15 cellular contexts compared by ENCODE assay signal in the genomic region with DNA sequence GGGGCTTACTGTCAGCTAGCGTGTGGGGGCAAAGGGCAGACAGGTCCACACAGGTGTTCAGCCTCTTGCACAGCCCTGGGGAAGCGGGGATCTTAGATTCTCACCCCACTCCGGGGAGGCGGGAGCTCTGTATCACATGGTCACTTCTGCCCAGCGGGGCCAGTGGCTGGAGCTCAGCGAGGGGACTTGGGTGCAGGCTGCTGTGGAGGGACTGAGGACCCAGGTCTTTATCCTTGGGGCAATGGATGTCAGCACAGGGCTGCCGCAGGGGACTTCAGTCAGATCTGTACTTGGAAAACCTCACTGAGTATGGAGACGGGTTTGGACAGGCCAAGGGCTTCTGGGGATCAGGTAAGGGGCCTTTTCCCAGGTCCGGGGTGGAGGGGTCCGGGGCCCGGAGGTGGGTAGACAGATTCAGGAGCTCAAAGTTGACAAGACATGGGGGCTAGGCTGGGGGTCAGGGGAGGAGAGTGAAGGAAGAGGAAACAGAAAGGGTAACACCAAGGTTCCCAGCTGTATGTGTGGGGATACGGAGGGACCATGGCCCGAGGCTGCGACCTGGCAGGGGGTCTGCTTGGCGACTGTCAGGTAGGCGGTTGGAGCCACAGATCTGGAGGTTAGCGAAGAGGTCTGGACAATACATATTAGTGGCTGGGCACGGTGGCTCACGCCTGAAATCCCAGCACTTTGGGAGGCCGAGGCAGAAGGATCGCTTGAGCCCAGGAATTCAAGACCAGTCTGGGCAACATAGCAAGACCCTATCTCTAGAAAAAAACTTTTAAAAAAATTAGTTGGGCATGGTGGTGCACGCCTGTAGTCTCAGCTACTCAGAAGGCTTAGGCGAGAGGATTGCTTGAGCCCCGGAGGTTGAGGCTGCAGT. TPM values are rescaled to one million over a fixed set of nuclear protein-coding genes. Genes with fewer than 3 reads are reported as not detected.
DNase-seq lines count a peak whose midpoint lies in the region; ATAC-seq, FAIRE-seq and TF ChIP-seq lines count a peak whose summit lies in the region.
"Had no signal": no experiment of that assay in that cellular context is flagged by ENCODE, and none has a peak within 500 bp of the region (broad histone marks: within the 10 kb centered on the region; RNA-seq: fewer than 3 reads in every experiment).

No MANE protein-coding gene starts in this region.

- intact Hi-C loops in activated CD4-positive, alpha-beta T cell treated with anti-CD3 and anti-CD28 coated beads, Interleukin-2, amount 10 ng/mL, durations not matched to agents 24 days and 14 days (cut with micrococcal nuclease): loop anchor here (10.0 kb wide), 1 partner anchor 225 kb away; no protein-coding TSS in a partner anchor
- intact Hi-C loops in HepG2 (cut with micrococcal nuclease; ENCODE audit: unreplicated experiment): no loop called here

- H3K4me3 Mint-ChIP-seq in activated CD4-positive, alpha-beta T cell treated with anti-CD3 and anti-CD28 coated beads, Interleukin-2, amount 10 ng/mL, durations not matched to agents 24 days and 14 days: peak overlapping the region; percentile 72
- no peak overlapping the region for H3K4me3 Mint-ChIP-seq in stimulated activated effector memory CD8-positive, alpha-beta T cell treated with anti-CD3 and anti-CD28 coated beads, Interleukin-12 subunit alpha, Interleukin-12 subunit beta, amount 100 ng/mL, for 72 hours
- H3K4me3 Mint-ChIP-seq: activated T-cell treated with anti-CD3 and anti-CD28 coated beads, Interleukin-2, amount 50 U/mL, for 24 hours had no signal

- no peak for FAIRE-seq in HepG2 (lab: Jason Lieb, UNC)
- no peak for FAIRE-seq in urothelium cell line (lab: Jason Lieb, UNC)

- peaks cover 3% of the 10 kb centered on the region for H3K36me3 Mint-ChIP-seq in activated CD4-positive, alpha-beta T cell treated with anti-CD3 and anti-CD28 coated beads, Interleukin-2, amount 10 ng/mL, durations not matched to agents 24 days and 14 days (ENCODE audit: low read depth)
- H3K36me3 Mint-ChIP-seq in stimulated activated effector memory CD8-positive, alpha-beta T cell treated with anti-CD3 and anti-CD28 coated beads, Interleukin-12 subunit alpha, Interleukin-12 subunit beta, amount 100 ng/mL, for 72 hours: no peaks in the 10 kb centered on the region

- DNase-seq in activated CD4-positive, alpha-beta T cell treated with anti-CD3 and anti-CD28 coated beads, Interleukin-2, amount 10 ng/mL, durations not matched to agents 24 days and 14 days: no peak
- no peak for DNase-seq in activated CD4-positive, alpha-beta T cell treated with anti-CD3 and anti-CD28 coated beads, Interleukin-2, amount 50 U/mL, for 48 hours
- DNase-seq in WERI-Rb-1 (peak; percentile 51), HepG2 (ENCODE audit: low spot score) (no peak), urothelium cell line (ENCODE audit: low spot score) (no peak)
- no peak for DNase-seq in stimulated activated effector memory CD8-positive, alpha-beta T cell treated with anti-CD3 and anti-CD28 coated beads, Interleukin-12 subunit alpha, Interleukin-12 subunit beta, amount 100 ng/mL, for 72 hours (ENCODE audit: low spot score in 2 of 2)
- DNase-seq in activated effector memory CD4-positive, alpha-beta T cell treated with anti-CD3 and anti-CD28 coated beads, Interleukin-2, amount 50 U/mL, for 16 hours: no peak
- DNase-seq: activated CD4-positive, alpha-beta T cell treated with anti-CD3 and anti-CD28 coated beads for 1 hour; activated T-cell treated with anti-CD3 and anti-CD28 coated beads, Interleukin-2, amount 50 U/mL, for 24 hours; foreskin melanocyte; stimulated activated CD4-positive, alpha-beta T cell treated with anti-CD3 and anti-CD28 coated beads, Interleukin-4, amount 100 ng/mL, for 1 hour had no signal

- POLR2A ChIA-PET in HepG2 (lab: Yijun Ruan, JAX): interaction anchor here (0.6 to 1.1 kb wide), 2 partner anchors 31 to 50 kb away, joined by 3 read pairs; no protein-coding TSS in a partner anchor

- no peak overlapping the region for H3K9ac ChIP-seq in HepG2 (ENCODE audit: insufficient read depth, low read depth, low read length)

- TF ChIP-seq POLR2A in HepG2 (IDR thresholded peaks at IDR 0.05; ENCODE audit: insufficient read depth in 1 of 2, low read depth in 2 of 2, low read length in 2 of 2): no peak

- H3K9me3 ChIP-seq in WERI-Rb-1 (ENCODE audit: severe bottlenecking) (peaks cover 7% of the 10 kb centered on the region), HepG2 (ENCODE audit: low read length) (no peaks in the 10 kb centered on the region)
- H3K9me3 ChIP-seq: right atrium auricular region had no signal

- no peak for TF ChIP-seq RAD21 in HepG2 (CRISPR knock-in tag; IDR thresholded peaks at IDR 0.05)

- H3K27me3 ChIP-seq in WERI-Rb-1 (ENCODE audit: insufficient read depth, low read depth, severe bottlenecking) (no peaks in the 10 kb centered on the region), HepG2 (ENCODE audit: control insufficient read depth in 1 of 2, insufficient read depth in 2 of 2, low read length in 2 of 2) (peaks cover 1 to 42% of the 10 kb centered on the region in 2 experiments; a peak in 3 of 5 replicates)
- H3K27me3 ChIP-seq: right atrium auricular region had no signal

- no peaks in the 10 kb centered on the region for H3K27me3 Mint-ChIP-seq in activated CD4-positive, alpha-beta T cell treated with anti-CD3 and anti-CD28 coated beads, Interleukin-2, amount 10 ng/mL, durations not matched to agents 24 days and 14 days

- peaks cover 67% of the 10 kb centered on the region for H3K4me1 ChIP-seq in HepG2 (ENCODE audit: insufficient read depth, low read length)

- CTCF ChIA-PET in HepG2 (lab: Yijun Ruan, JAX; ENCODE audit: low intra/inter-chr PET ratio, low total read pairs): interaction anchor here (0.6 to 1.8 kb wide), 2 partner anchors 51 to 82 kb away, joined by 3 to 5 read pairs; no protein-coding TSS in a partner anchor

- no TSS peak for BruUV-seq in HepG2 (replicated peaks; lab: Mats Ljungman, UMichigan)

- H4K20me1 ChIP-seq in HepG2 (ENCODE audit: insufficient read depth, low read length): no peaks in the 10 kb centered on the region

- TF ChIP-seq EP300 in HepG2 (IDR thresholded peaks at IDR 0.05; ENCODE audit: low read depth in 2 of 2, low read length in 2 of 2): no peak
- TF ChIP-seq EP300 in HepG2 (CRISPR knock-in tag; IDR thresholded peaks at IDR 0.05; ENCODE audit: borderline replicate concordance): no peak

- H2AFZ ChIP-seq in HepG2 (ENCODE audit: low read length): no peak overlapping the region

- TF ChIP-seq CTCF in WERI-Rb-1 (IDR thresholded peaks at IDR 0.05; ENCODE audit: low read depth, low read length) (no peak), HepG2 (CRISPR knock-in tag; IDR thresholded peaks at IDR 0.05) (no peak)

- no peak overlapping the region for H3K4me3 ChIP-seq in WERI-Rb-1 (ENCODE audit: low read depth, low read length)
- H3K4me3 ChIP-seq in HepG2 (replicated peaks in 1 of 3; ENCODE audit: insufficient read depth in 1 of 3, low read depth in 2 of 3, low read length in 3 of 3): no peak overlapping the region
- H3K4me3 ChIP-seq: lung, right atrium auricular region had no signal

- no peaks in the 10 kb centered on the region for H3K79me2 ChIP-seq in HepG2 (ENCODE audit: insufficient read depth, low read length)

- no peak overlapping the region; the same call in 1 of the 2 replicates for H3K4me2 ChIP-seq in HepG2 (ENCODE audit: low read depth, low read length)

- H3K27ac ChIP-seq in WERI-Rb-1 (peak overlapping the region; percentile 85), HepG2 (ENCODE audit: extremely low read length, insufficient read depth, low read length) (no peak overlapping the region)

- 68% methylated on average over 20 of the region's 24 CpGs for WGBS in HepG2 (ENCODE audit: low lambda C conversion rate)

- H3K27ac Mint-ChIP-seq in activated CD4-positive, alpha-beta T cell treated with anti-CD3 and anti-CD28 coated beads, Interleukin-2, amount 10 ng/mL, durations not matched to agents 24 days and 14 days: peak overlapping the region; percentile 67
- peak overlapping the region; percentile 91 for H3K27ac Mint-ChIP-seq in stimulated activated effector memory CD8-positive, alpha-beta T cell treated with anti-CD3 and anti-CD28 coated beads, Interleukin-12 subunit alpha, Interleukin-12 subunit beta, amount 100 ng/mL, for 72 hours
- H3K27ac Mint-ChIP-seq: activated T-cell treated with anti-CD3 and anti-CD28 coated beads, Interleukin-2, amount 50 U/mL, for 24 hours had no signal

- in situ Hi-C loops in HepG2 (cut with HindIII; ENCODE audit: extremely low pct_ligation_motif_present, low pct_unique_long_range_greater_than_20kb): no loop called here

- peaks cover 8% of the 10 kb centered on the region for H3K9me3 Mint-ChIP-seq in activated CD4-positive, alpha-beta T cell treated with anti-CD3 and anti-CD28 coated beads, Interleukin-2, amount 10 ng/mL, durations not matched to agents 24 days and 14 days
- H3K9me3 Mint-ChIP-seq in stimulated activated effector memory CD8-positive, alpha-beta T cell treated with anti-CD3 and anti-CD28 coated beads, Interleukin-12 subunit alpha, Interleukin-12 subunit beta, amount 100 ng/mL, for 72 hours: no peaks in the 10 kb centered on the region

- H3K36me3 ChIP-seq in WERI-Rb-1: no peaks in the 10 kb centered on the region
- no peaks in the 10 kb centered on the region for H3K36me3 ChIP-seq in HepG2 (replicated peaks in 1 of 2; ENCODE audit: control insufficient read depth in 1 of 2, insufficient read depth in 2 of 2, low read length in 2 of 2)
- H3K36me3 ChIP-seq: right atrium auricular region had no signal

- peaks cover 33% of the 10 kb centered on the region for H3K4me1 Mint-ChIP-seq in activated CD4-positive, alpha-beta T cell treated with anti-CD3 and anti-CD28 coated beads, Interleukin-2, amount 10 ng/mL, durations not matched to agents 24 days and 14 days
- H3K4me1 Mint-ChIP-seq in stimulated activated effector memory CD8-positive, alpha-beta T cell treated with anti-CD3 and anti-CD28 coated beads, Interleukin-12 subunit alpha, Interleukin-12 subunit beta, amount 100 ng/mL, for 72 hours: peaks cover 19% of the 10 kb centered on the region

- ATAC-seq in HepG2 (peak; percentile 16), GM19395 (IDR thresholded peaks at IDR 0.05; ENCODE audit: unreplicated experiment) (no peak)
- no peak for ATAC-seq in stimulated activated effector memory CD8-positive, alpha-beta T cell treated with anti-CD3 and anti-CD28 coated beads, Interleukin-12 subunit alpha, Interleukin-12 subunit beta, amount 100 ng/mL, for 72 hours
- ATAC-seq: HCT116 had no signal

RNA-seq across cellular contexts. Expression of gene BAIAP2, which starts 15.1 kb away (rescaled TPM):
- 4.4 and 5.5 TPM in 2 replicates for total RNA-seq in activated CD4-positive, alpha-beta T cell treated with anti-CD3 and anti-CD28 coated beads, Interleukin-2, amount 10 ng/mL, durations not matched to agents 24 days and 14 days
- total RNA-seq in HepG2 (2016; rRNA removed; fragmentation: Illumina TruSeq; extraction: Trizol): 16.3 and 22.5 TPM in 2 replicates
- total RNA-seq in HepG2 (2016; cell fraction: cytosol; rRNA removed; fragmentation: Illumina TruSeq; extraction: Trizol; ENCODE audit: low read depth): 8.5 and 9.9 TPM in 2 replicates
- total RNA-seq in HepG2 (2016; cell fraction: insoluble cytoplasmic fraction; rRNA removed; fragmentation: Illumina TruSeq; extraction: Trizol): 15.1 and 19.9 TPM in 2 replicates
- total RNA-seq in HepG2 (2016; cell fraction: membrane; rRNA removed; fragmentation: Illumina TruSeq; extraction: Trizol): 11.6 and 11.8 TPM in 2 replicates
- total RNA-seq in HepG2 (2016; cell fraction: nucleus; rRNA removed; fragmentation: Illumina TruSeq; extraction: Trizol): 15.9 and 21.1 TPM in 2 replicates
- polyA plus RNA-seq in HepG2 (2011; rRNA removed): 24.0 and 29.8 TPM in 2 replicates
- 14.8 and 22.5 TPM in 2 replicates for polyA plus RNA-seq in HepG2 (2011; cell fraction: cytosol; rRNA removed)
- polyA plus RNA-seq in HepG2 (2011; cell fraction: nucleus; rRNA removed): 101 and 122 TPM in 2 replicates
- polyA plus RNA-seq in HepG2 (2012): 34.4 and 34.9 TPM in 2 replicates
- polyA plus RNA-seq in HepG2 (2016; cell fraction: cytosol; fragmentation: Illumina TruSeq; extraction: Trizol; ENCODE audit: low read depth): 3.9 and 4.4 TPM in 2 replicates
- polyA plus RNA-seq in HepG2 (2016; cell fraction: insoluble cytoplasmic fraction; fragmentation: Illumina TruSeq; extraction: Trizol; ENCODE audit: low read depth): 14.7 and 22.4 TPM in 2 replicates
- 6.8 and 8.2 TPM in 2 replicates for polyA plus RNA-seq in HepG2 (2016; cell fraction: membrane; fragmentation: Illumina TruSeq; extraction: Trizol; ENCODE audit: low read depth)
- polyA plus RNA-seq in HepG2 (2016; cell fraction: nucleus; fragmentation: Illumina TruSeq; extraction: Trizol; ENCODE audit: insufficient read depth, low read depth): 38.9 and 40.0 TPM in 2 replicates
- polyA minus RNA-seq in HepG2 (2011; rRNA and poly(A)+ RNA removed; ENCODE audit: low replicate concordance): 6.9 and 34.6 TPM in 2 replicates
- polyA minus RNA-seq in HepG2 (2011; cell fraction: cytosol; rRNA and poly(A)+ RNA removed): 19.5 and 20.5 TPM in 2 replicates
- 51.2 and 56.7 TPM in 2 replicates for polyA minus RNA-seq in HepG2 (2011; cell fraction: nucleus; rRNA and poly(A)+ RNA removed)

RNA-seq across cellular contexts. Expression of gene CHMP6, which starts 28.2 kb away (rescaled TPM):
- total RNA-seq in activated CD4-positive, alpha-beta T cell treated with anti-CD3 and anti-CD28 coated beads, Interleukin-2, amount 10 ng/mL, durations not matched to agents 24 days and 14 days: 30.8 and 32.8 TPM in 2 replicates
- total RNA-seq in HepG2 (2016; rRNA removed; fragmentation: Illumina TruSeq; extraction: Trizol): 24.2 and 24.6 TPM in 2 replicates
- total RNA-seq in HepG2 (2016; cell fraction: cytosol; rRNA removed; fragmentation: Illumina TruSeq; extraction: Trizol; ENCODE audit: low read depth): 5.9 and 6.6 TPM in 2 replicates
- total RNA-seq in HepG2 (2016; cell fraction: insoluble cytoplasmic fraction; rRNA removed; fragmentation: Illumina TruSeq; extraction: Trizol): 24.5 and 25.5 TPM in 2 replicates
- 14.7 and 15.5 TPM in 2 replicates for total RNA-seq in HepG2 (2016; cell fraction: membrane; rRNA removed; fragmentation: Illumina TruSeq; extraction: Trizol)
- 12.8 and 13.9 TPM in 2 replicates for total RNA-seq in HepG2 (2016; cell fraction: nucleus; rRNA removed; fragmentation: Illumina TruSeq; extraction: Trizol)
- polyA plus RNA-seq in HepG2 (2011; rRNA removed): 11.1 and 17.7 TPM in 2 replicates
- polyA plus RNA-seq in HepG2 (2011; cell fraction: cytosol; rRNA removed): 14.2 and 21.6 TPM in 2 replicates
- 31.7 and 32.3 TPM in 2 replicates for polyA plus RNA-seq in HepG2 (2011; cell fraction: nucleus; rRNA removed)
- 10.1 and 14.6 TPM in 2 replicates for polyA plus RNA-seq in HepG2 (2012)
- polyA plus RNA-seq in HepG2 (2016; cell fraction: cytosol; fragmentation: Illumina TruSeq; extraction: Trizol; ENCODE audit: low read depth): 8.4 and 9.7 TPM in 2 replicates
- polyA plus RNA-seq in HepG2 (2016; cell fraction: insoluble cytoplasmic fraction; fragmentation: Illumina TruSeq; extraction: Trizol; ENCODE audit: low read depth): 42.4 and 45.1 TPM in 2 replicates
- polyA plus RNA-seq in HepG2 (2016; cell fraction: membrane; fragmentation: Illumina TruSeq; extraction: Trizol; ENCODE audit: low read depth): 14.8 and 17.6 TPM in 2 replicates
- 34.7 and 37.8 TPM in 2 replicates for polyA plus RNA-seq in HepG2 (2016; cell fraction: nucleus; fragmentation: Illumina TruSeq; extraction: Trizol; ENCODE audit: insufficient read depth, low read depth)
- polyA minus RNA-seq in HepG2 (2011; rRNA and poly(A)+ RNA removed; ENCODE audit: low replicate concordance): 6.7 and 18.8 TPM in 2 replicates
- polyA minus RNA-seq in HepG2 (2011; cell fraction: cytosol; rRNA and poly(A)+ RNA removed): 8.2 and 11.1 TPM in 2 replicates
- 20.0 and 22.4 TPM in 2 replicates for polyA minus RNA-seq in HepG2 (2011; cell fraction: nucleus; rRNA and poly(A)+ RNA removed)
